ENCODE assay signal across 14 cellular contexts in the genomic region with DNA sequence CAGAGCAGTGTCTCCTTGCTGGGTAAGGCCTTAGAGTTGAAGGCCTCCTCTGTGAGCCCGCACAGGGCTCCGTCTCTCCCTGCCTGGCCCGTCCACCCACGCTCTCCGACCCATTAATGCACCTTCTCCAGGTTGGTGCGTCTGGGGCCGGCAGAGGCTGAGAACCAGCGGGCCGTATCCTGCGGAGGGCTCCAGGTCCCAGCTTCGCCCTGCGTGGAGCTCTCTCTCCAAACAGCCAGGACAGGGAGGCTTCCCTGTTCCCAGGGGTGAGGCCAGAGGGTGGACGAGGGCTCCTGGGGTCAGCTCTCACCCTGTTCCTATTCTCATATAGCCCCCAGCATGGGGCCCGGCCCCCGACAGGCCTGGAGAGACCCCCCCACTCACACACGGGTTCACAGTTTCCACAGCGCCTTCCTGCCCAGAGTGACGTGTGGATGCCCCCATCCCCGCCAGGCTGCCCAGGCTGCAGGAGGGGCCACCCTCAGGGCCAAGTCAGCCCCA.
"Had no signal": no experiment of that assay in that cellular context is flagged by ENCODE, and none has a peak within 500 bp of the region (broad histone marks: within the 10 kb centered on the region; RNA-seq: fewer than 3 reads in every experiment).

No MANE protein-coding gene starts in this region.

- H3K27ac ChIP-seq: left ventricle myocardium inferior, prostate gland, right lobe of liver, thoracic aorta had no signal

- H3K27me3 ChIP-seq: right lobe of liver had no signal

- H3K9me3 Mint-ChIP-seq: activated T-helper 1 cell treated with anti-CD3 and anti-CD28 coated beads, Interleukin-12 subunit alpha, Interleukin-12 subunit beta, Interleukin-2, Interleukin-4 antibody, amounts not matched to agents 30 ng/mL and 10 ng/mL and 1 ng/mL, durations not matched to agents 14 hours and 24 hours and 36 hours; nephron; T-cell had no signal

- H3K27me3 Mint-ChIP-seq: T-cell had no signal

- H3K9me3 ChIP-seq: left ventricle myocardium inferior, prostate gland, right lobe of liver, thoracic aorta had no signal

- H3K27ac Mint-ChIP-seq: activated T-helper 1 cell treated with anti-CD3 and anti-CD28 coated beads, Interleukin-12 subunit alpha, Interleukin-12 subunit beta, Interleukin-2, Interleukin-4 antibody, amounts not matched to agents 30 ng/mL and 10 ng/mL and 1 ng/mL, durations not matched to agents 14 hours and 24 hours and 36 hours; nephron had no signal

- H3K4me2 ChIP-seq: smooth muscle cell had no signal

- DNase-seq: activated CD4-positive, alpha-beta T cell treated with anti-CD3 and anti-CD28 coated beads, Interleukin-2, amount 50 U/mL, for 1 hour; aorta; left ventricle myocardium inferior; right lobe of liver; stimulated activated CD4-positive, alpha-beta T cell treated with anti-CD3 and anti-CD28 coated beads, Interleukin-4, amount 100 ng/mL, for 4 hours; stimulated activated CD8-positive, alpha-beta memory T cell treated with anti-CD3 and anti-CD28 coated beads, Interleukin-4, amount 100 ng/mL, for 48 hours; T-cell; T1000 had no signal

- H3K4me3 ChIP-seq: left ventricle myocardium inferior, prostate gland, right lobe of liver, smooth muscle cell, thoracic aorta had no signal

- H3K36me3 ChIP-seq: left ventricle myocardium inferior, prostate gland, right lobe of liver, thoracic aorta had no signal

- H3K4me1 ChIP-seq: prostate gland, right lobe of liver had no signal

- H3K36me3 Mint-ChIP-seq: T-cell had no signal

- FAIRE-seq: endometrium had no signal
